Comparison of ENCODE assay signal across 1 cellular context in the genomic region with DNA sequence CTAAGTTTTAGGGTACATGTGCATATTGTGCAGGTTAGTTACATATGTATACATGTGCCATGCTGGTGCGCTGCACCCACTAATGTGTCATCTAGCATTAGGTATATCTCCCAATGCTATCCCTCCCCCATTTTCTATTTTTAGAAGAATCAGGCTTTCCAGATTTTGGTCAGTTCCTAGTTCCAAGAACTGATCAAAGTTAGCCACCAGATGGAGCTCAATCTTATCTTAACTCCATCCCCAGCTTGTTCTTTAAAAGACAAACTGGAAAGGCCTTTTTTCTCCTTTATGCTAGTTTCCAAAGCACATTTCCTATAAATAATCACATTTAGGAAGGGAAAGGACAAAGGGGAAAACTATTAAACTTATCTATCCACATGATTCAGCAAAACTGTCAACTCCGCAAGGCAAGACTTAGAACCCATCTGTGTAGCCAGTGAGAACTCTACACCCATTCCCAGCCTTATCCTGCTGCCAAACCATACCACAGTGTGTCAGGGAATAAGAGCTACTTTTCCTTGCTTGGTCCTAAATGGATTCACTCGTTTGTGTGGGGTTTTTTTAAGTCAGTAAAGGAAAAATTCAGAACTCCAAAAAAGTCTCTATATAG.
TF ChIP-seq lines count a peak whose summit lies in the region.

No MANE protein-coding gene starts in this region.

TF ChIP-seq in K562, 482 proteins besides CTCF, POLR2A, EP300 and RAD21 (continued from another document and continues in another):
- TF ChIP-seq THRB (CRISPR knock-in tag; conservative IDR thresholded peaks at IDR 0.05) (no peak), EWSR1 (IDR thresholded peaks at IDR 0.05; ENCODE audit: borderline replicate concordance, low read depth, partially characterized antibody) (no peak), NEUROD1 (IDR thresholded peaks at IDR 0.05; ENCODE audit: borderline replicate concordance, low read depth, low read length, partially characterized antibody) (no peak), ZNF589 (CRISPR knock-in tag; IDR thresholded peaks at IDR 0.05; ENCODE audit: low read depth) (no peak), MYBL2 (IDR thresholded peaks at IDR 0.05; ENCODE audit: low read depth) (no peak), MYBL2 (CRISPR knock-in tag; IDR thresholded peaks at IDR 0.05; ENCODE audit: borderline replicate concordance) (no peak), HNRNPL (IDR thresholded peaks at IDR 0.05; ENCODE audit: low read depth, low read length) (no peak), MCM3 (IDR thresholded peaks at IDR 0.05) (no peak), ZNF232 (CRISPR knock-in tag; IDR thresholded peaks at IDR 0.05) (no peak), HDGF (IDR thresholded peaks at IDR 0.05) (no peak), MEF2D (tag; conservative IDR thresholded peaks at IDR 0.05; ENCODE audit: low read depth) (peak; percentile 87), PPARD (CRISPR knock-in tag; IDR thresholded peaks at IDR 0.05) (no peak), ZNF655 (CRISPR knock-in tag; IDR thresholded peaks at IDR 0.05) (no peak), STAT5B (CRISPR knock-in tag; IDR thresholded peaks at IDR 0.05) (no peak), PBX2 (CRISPR knock-in tag; IDR thresholded peaks at IDR 0.05; ENCODE audit: low read depth) (no peak), PBX2 (tag; conservative IDR thresholded peaks at IDR 0.05; ENCODE audit: low read depth) (no peak), BRD4 (IDR thresholded peaks at IDR 0.05) (no peak), KDM5B (IDR thresholded peaks at IDR 0.05; ENCODE audit: insufficient replicate concordance, low read depth, low read length) (no peak), BRD9 (IDR thresholded peaks at IDR 0.05; ENCODE audit: low read depth, partially characterized antibody) (no peak), ZNF830 (CRISPR knock-in tag; IDR thresholded peaks at IDR 0.05) (no peak), NFIC (IDR thresholded peaks at IDR 0.05) (peak; percentile 56), RBFOX2 (IDR thresholded peaks at IDR 0.05; ENCODE audit: low read depth, low read length) (no peak), E2F3 (CRISPR knock-in tag; IDR thresholded peaks at IDR 0.05) (no peak), BACH1 (tag; IDR thresholded peaks at IDR 0.05) (no peak), ZFX (CRISPR knock-in tag; IDR thresholded peaks at IDR 0.05) (no peak), NFE2 (IDR thresholded peaks at IDR 0.05; ENCODE audit: low read depth) (peak; percentile 55), ETS2 (tag; IDR thresholded peaks at IDR 0.05; ENCODE audit: borderline replicate concordance, poor library complexity, severe bottlenecking) (no peak), TARDBP (IDR thresholded peaks at IDR 0.05) (no peak), MTA2 (IDR thresholded peaks at IDR 0.05; ENCODE audit: low read depth) (peak; percentile 45; the same call in 1 of the 2 replicates), ELF2 (CRISPR knock-in tag; IDR thresholded peaks at IDR 0.05) (no peak), ZNF699 (CRISPR knock-in tag; IDR thresholded peaks at IDR 0.05; ENCODE audit: insufficient replicate concordance) (no peak), FIP1L1 (IDR thresholded peaks at IDR 0.05; ENCODE audit: low read depth, low read length, poor library complexity, severe bottlenecking) (no peak), CHD1 (IDR thresholded peaks at IDR 0.05; ENCODE audit: low read length) (no peak), POLR3A (IDR thresholded peaks at IDR 0.05; ENCODE audit: borderline replicate concordance, extremely low read depth, insufficient read depth, insufficient read length) (no peak), MECOM (CRISPR knock-in tag; IDR thresholded peaks at IDR 0.05) (no peak), KLF10 (CRISPR knock-in tag; IDR thresholded peaks at IDR 0.05) (no peak), RFX5 (IDR thresholded peaks at IDR 0.05; ENCODE audit: low read depth, low read length) (no peak), ZNF23 (CRISPR knock-in tag; IDR thresholded peaks at IDR 0.05) (no peak), SFPQ (IDR thresholded peaks at IDR 0.05; ENCODE audit: low read depth, low read length) (no peak), HDAC6 (IDR thresholded peaks at IDR 0.05; ENCODE audit: low read depth, low read length) (no peak)
- TF ChIP-seq, protein P1, sequence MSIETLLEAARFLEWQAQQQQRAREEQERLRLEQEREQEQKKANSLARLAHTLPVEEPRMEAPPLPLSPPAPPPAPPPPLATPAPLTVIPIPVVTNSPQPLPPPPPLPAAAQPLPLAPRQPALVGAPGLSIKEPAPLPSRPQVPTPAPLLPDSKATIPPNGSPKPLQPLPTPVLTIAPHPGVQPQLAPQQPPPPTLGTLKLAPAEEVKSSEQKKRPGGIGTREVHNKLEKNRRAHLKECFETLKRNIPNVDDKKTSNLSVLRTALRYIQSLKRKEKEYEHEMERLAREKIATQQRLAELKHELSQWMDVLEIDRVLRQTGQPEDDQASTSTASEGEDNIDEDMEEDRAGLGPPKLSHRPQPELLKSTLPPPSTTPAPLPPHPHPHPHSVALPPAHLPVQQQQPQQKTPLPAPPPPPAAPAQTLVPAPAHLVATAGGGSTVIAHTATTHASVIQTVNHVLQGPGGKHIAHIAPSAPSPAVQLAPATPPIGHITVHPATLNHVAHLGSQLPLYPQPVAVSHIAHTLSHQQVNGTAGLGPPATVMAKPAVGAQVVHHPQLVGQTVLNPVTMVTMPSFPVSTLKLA (conservative IDR thresholded peaks at IDR 0.05) = no peak
- TF ChIP-seq, protein P2, sequence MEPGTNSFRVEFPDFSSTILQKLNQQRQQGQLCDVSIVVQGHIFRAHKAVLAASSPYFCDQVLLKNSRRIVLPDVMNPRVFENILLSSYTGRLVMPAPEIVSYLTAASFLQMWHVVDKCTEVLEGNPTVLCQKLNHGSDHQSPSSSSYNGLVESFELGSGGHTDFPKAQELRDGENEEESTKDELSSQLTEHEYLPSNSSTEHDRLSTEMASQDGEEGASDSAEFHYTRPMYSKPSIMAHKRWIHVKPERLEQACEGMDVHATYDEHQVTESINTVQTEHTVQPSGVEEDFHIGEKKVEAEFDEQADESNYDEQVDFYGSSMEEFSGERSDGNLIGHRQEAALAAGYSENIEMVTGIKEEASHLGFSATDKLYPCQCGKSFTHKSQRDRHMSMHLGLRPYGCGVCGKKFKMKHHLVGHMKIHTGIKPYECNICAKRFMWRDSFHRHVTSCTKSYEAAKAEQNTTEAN (CRISPR knock-in tag; IDR thresholded peaks at IDR 0.05) = no peak
- TF ChIP-seq, protein P3, sequence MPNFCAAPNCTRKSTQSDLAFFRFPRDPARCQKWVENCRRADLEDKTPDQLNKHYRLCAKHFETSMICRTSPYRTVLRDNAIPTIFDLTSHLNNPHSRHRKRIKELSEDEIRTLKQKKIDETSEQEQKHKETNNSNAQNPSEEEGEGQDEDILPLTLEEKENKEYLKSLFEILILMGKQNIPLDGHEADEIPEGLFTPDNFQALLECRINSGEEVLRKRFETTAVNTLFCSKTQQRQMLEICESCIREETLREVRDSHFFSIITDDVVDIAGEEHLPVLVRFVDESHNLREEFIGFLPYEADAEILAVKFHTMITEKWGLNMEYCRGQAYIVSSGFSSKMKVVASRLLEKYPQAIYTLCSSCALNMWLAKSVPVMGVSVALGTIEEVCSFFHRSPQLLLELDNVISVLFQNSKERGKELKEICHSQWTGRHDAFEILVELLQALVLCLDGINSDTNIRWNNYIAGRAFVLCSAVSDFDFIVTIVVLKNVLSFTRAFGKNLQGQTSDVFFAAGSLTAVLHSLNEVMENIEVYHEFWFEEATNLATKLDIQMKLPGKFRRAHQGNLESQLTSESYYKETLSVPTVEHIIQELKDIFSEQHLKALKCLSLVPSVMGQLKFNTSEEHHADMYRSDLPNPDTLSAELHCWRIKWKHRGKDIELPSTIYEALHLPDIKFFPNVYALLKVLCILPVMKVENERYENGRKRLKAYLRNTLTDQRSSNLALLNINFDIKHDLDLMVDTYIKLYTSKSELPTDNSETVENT (CRISPR knock-in tag; IDR thresholded peaks at IDR 0.05) = no peak
- TF ChIP-seq, protein P4, sequence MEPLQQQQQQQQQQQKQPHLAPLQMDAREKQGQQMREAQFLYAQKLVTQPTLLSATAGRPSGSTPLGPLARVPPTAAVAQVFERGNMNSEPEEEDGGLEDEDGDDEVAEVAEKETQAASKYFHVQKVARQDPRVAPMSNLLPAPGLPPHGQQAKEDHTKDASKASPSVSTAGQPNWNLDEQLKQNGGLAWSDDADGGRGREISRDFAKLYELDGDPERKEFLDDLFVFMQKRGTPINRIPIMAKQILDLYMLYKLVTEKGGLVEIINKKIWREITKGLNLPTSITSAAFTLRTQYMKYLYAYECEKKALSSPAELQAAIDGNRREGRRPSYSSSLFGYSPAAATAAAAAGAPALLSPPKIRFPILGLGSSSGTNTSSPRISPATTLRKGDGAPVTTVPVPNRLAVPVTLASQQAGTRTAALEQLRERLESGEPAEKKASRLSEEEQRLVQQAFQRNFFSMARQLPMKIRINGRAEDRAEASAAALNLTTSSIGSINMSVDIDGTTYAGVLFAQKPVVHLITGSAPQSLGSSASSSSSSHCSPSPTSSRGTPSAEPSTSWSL (CRISPR knock-in tag; IDR thresholded peaks at IDR 0.05; ENCODE audit: borderline replicate concordance) = no peak
- TF ChIP-seq, protein P5, sequence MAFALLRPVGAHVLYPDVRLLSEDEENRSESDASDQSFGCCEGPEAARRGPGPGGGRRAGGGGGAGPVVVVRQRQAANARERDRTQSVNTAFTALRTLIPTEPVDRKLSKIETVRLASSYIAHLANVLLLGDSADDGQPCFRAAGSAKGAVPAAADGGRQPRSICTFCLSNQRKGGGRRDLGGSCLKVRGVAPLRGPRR (CRISPR knock-in tag; IDR thresholded peaks at IDR 0.05) = no peak
- TF ChIP-seq, protein P6, sequence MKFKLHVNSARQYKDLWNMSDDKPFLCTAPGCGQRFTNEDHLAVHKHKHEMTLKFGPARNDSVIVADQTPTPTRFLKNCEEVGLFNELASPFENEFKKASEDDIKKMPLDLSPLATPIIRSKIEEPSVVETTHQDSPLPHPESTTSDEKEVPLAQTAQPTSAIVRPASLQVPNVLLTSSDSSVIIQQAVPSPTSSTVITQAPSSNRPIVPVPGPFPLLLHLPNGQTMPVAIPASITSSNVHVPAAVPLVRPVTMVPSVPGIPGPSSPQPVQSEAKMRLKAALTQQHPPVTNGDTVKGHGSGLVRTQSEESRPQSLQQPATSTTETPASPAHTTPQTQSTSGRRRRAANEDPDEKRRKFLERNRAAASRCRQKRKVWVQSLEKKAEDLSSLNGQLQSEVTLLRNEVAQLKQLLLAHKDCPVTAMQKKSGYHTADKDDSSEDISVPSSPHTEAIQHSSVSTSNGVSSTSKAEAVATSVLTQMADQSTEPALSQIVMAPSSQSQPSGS (CRISPR knock-in tag; IDR thresholded peaks at IDR 0.05) = no peak
